15 cellular contexts compared by ENCODE assay signal in the genomic region with DNA sequence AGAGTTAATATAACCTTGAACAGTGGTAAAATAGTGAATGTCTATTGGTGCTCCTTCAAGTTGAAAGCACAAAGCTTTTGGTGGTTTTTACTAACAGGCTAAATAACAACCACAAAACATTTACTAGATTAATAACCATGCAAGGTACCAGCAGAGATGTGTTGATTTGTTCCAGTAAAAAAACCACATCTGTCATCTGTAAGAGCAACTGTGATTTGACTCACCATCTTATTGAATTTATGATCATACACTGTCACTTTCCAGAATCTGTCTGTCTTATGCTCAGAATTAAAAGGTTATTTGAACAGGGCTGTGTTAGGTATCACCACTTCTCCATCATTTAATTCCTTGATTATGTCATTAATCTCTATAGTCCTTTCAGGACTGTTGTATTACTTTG.
DNase-seq lines count a peak whose midpoint lies in the region; ATAC-seq and TF ChIP-seq lines count a peak whose summit lies in the region.
"Had no signal": no experiment of that assay in that cellular context is flagged by ENCODE, and none has a peak within 500 bp of the region (broad histone marks: within the 10 kb centered on the region; RNA-seq: fewer than 3 reads in every experiment).

No MANE protein-coding gene starts in this region.

- H3K4me3 Mint-ChIP-seq in activated T-cell treated with anti-CD3 and anti-CD28 coated beads, Interleukin-2, amount 50 U/mL, for 72 hours: no peak overlapping the region
- no peak overlapping the region for H3K4me3 Mint-ChIP-seq in effector memory CD8-positive, alpha-beta T cell
- H3K4me3 Mint-ChIP-seq in stimulated activated naive CD8-positive, alpha-beta T cell treated with anti-CD3 and anti-CD28 coated beads, Interleukin-15, amount 100 ng/mL, for 72 hours: no peak overlapping the region
- H3K4me3 Mint-ChIP-seq in type B pancreatic cell: no peak overlapping the region
- H3K4me3 Mint-ChIP-seq: CD4-positive, alpha-beta memory T cell; H9 had no signal

- H3K4me1 Mint-ChIP-seq in activated T-cell treated with anti-CD3 and anti-CD28 coated beads, Interleukin-2, amount 50 U/mL, for 72 hours (ENCODE audit: low read depth): peaks cover 8% of the 10 kb centered on the region
- H3K4me1 Mint-ChIP-seq in effector memory CD8-positive, alpha-beta T cell (ENCODE audit: low read depth in 2 of 2): no peaks in the 10 kb centered on the region
- no peaks in the 10 kb centered on the region for H3K4me1 Mint-ChIP-seq in stimulated activated naive CD8-positive, alpha-beta T cell treated with anti-CD3 and anti-CD28 coated beads, Interleukin-15, amount 100 ng/mL, for 72 hours
- no peaks in the 10 kb centered on the region for H3K4me1 Mint-ChIP-seq in type B pancreatic cell (ENCODE audit: unreplicated experiment)
- H3K4me1 Mint-ChIP-seq: H9 had no signal

- peaks cover 0 to 2% of the 10 kb centered on the region in 2 donors for H3K9me3 Mint-ChIP-seq in activated T-cell treated with anti-CD3 and anti-CD28 coated beads, Interleukin-2, amount 50 U/mL, for 72 hours
- no peaks in the 10 kb centered on the region for H3K9me3 Mint-ChIP-seq in effector memory CD8-positive, alpha-beta T cell
- H3K9me3 Mint-ChIP-seq in stimulated activated naive CD8-positive, alpha-beta T cell treated with anti-CD3 and anti-CD28 coated beads, Interleukin-15, amount 100 ng/mL, for 72 hours: no peaks in the 10 kb centered on the region
- H3K9me3 Mint-ChIP-seq in type B pancreatic cell: no peaks in the 10 kb centered on the region

- H3K36me3 Mint-ChIP-seq in activated T-cell treated with anti-CD3 and anti-CD28 coated beads, Interleukin-2, amount 50 U/mL, for 72 hours (ENCODE audit: insufficient read depth in 2 of 2): peaks cover 0 to 2% of the 10 kb centered on the region in 2 donors
- H3K36me3 Mint-ChIP-seq in effector memory CD8-positive, alpha-beta T cell (ENCODE audit: insufficient read depth): no peaks in the 10 kb centered on the region
- peaks cover 7% of the 10 kb centered on the region for H3K36me3 Mint-ChIP-seq in type B pancreatic cell
- H3K36me3 Mint-ChIP-seq: CD4-positive, alpha-beta memory T cell had no signal

- peak; percentile 37 to 72 for ATAC-seq in activated T-cell treated with anti-CD3 and anti-CD28 coated beads, Interleukin-2, amount 50 U/mL, for 72 hours (replicated peaks in 1 of 2)
- ATAC-seq in effector memory CD8-positive, alpha-beta T cell (replicated peaks): peak; percentile 26
- ATAC-seq in stimulated activated naive CD8-positive, alpha-beta T cell treated with anti-CD3 and anti-CD28 coated beads, Interleukin-15, amount 100 ng/mL, for 72 hours: peak; percentile 83
- ATAC-seq in GM21825 (IDR thresholded peaks at IDR 0.05; ENCODE audit: unreplicated experiment): no peak
- ATAC-seq: A549, HepG2 had no signal

- H3K27ac Mint-ChIP-seq in activated T-cell treated with anti-CD3 and anti-CD28 coated beads, Interleukin-2, amount 50 U/mL, for 72 hours: no peak overlapping the region
- H3K27ac Mint-ChIP-seq in effector memory CD8-positive, alpha-beta T cell: no peak overlapping the region
- H3K27ac Mint-ChIP-seq in stimulated activated naive CD8-positive, alpha-beta T cell treated with anti-CD3 and anti-CD28 coated beads, Interleukin-15, amount 100 ng/mL, for 72 hours: no peak overlapping the region
- H3K27ac Mint-ChIP-seq in type B pancreatic cell: no peak overlapping the region
- H3K27ac Mint-ChIP-seq: CD4-positive, alpha-beta memory T cell; H9 had no signal

- TF ChIP-seq CTCF in type B pancreatic cell (conservative IDR thresholded peaks at IDR 0.05): no peak

- peaks cover 18% of the 10 kb centered on the region for H3K27me3 Mint-ChIP-seq in activated T-cell treated with anti-CD3 and anti-CD28 coated beads, Interleukin-2, amount 50 U/mL, for 72 hours (ENCODE audit: low read depth)
- H3K27me3 Mint-ChIP-seq in effector memory CD8-positive, alpha-beta T cell: peaks cover 11 to 14% of the 10 kb centered on the region in 2 donors
- peaks cover 20% of the 10 kb centered on the region for H3K27me3 Mint-ChIP-seq in stimulated activated naive CD8-positive, alpha-beta T cell treated with anti-CD3 and anti-CD28 coated beads, Interleukin-15, amount 100 ng/mL, for 72 hours
- H3K27me3 Mint-ChIP-seq in type B pancreatic cell: peaks cover 3% of the 10 kb centered on the region
- H3K27me3 Mint-ChIP-seq: CD4-positive, alpha-beta memory T cell had no signal

- no peak for DNase-seq in activated T-cell treated with anti-CD3 and anti-CD28 coated beads, Interleukin-2, amount 50 U/mL, for 72 hours
- no peak for DNase-seq in activated T-cell treated with anti-CD3 and anti-CD28 coated beads, Interleukin-2, amount 50 U/mL, for 1 hour
- DNase-seq in M059J (ENCODE audit: low read depth) (peak; percentile 30), type B pancreatic cell (ENCODE audit: extremely low spot score, unreplicated experiment) (no peak)
- no peak for DNase-seq in effector memory CD8-positive, alpha-beta T cell
- no peak for DNase-seq in stimulated activated naive CD8-positive, alpha-beta T cell treated with anti-CD3 and anti-CD28 coated beads, Interleukin-15, amount 100 ng/mL, for 72 hours
- DNase-seq: BE2C; CD4-positive, alpha-beta memory T cell; DMS79; EL; GOT3; H9 had no signal
